ENCODE assay signal across 1 cellular context in the genomic region with DNA sequence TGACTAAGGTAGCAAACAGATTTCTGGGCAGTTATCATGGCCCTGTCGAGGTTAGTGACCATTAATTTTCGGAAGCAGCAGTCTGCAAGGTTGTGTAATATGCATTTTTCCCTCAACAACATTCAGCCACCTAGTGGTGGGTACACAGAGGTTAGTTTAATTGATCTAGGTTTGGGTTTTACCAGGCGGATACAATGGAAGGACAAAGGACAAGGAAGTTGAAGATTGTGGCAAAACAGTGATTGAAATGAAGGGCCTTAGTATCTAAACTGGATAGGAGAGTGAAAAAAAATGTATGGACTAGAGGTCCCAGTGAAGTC.
TF ChIP-seq lines count a peak whose summit lies in the region.

No MANE protein-coding gene starts in this region.

TF ChIP-seq in liver, 16 proteins besides CTCF, POLR2A, EP300 and RAD21 (continued from another document):
- TF ChIP-seq, protein P1, sequence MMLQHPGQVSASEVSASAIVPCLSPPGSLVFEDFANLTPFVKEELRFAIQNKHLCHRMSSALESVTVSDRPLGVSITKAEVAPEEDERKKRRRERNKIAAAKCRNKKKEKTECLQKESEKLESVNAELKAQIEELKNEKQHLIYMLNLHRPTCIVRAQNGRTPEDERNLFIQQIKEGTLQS (IDR thresholded peaks at IDR 0.05), result no peak
- TF ChIP-seq, protein P2, sequence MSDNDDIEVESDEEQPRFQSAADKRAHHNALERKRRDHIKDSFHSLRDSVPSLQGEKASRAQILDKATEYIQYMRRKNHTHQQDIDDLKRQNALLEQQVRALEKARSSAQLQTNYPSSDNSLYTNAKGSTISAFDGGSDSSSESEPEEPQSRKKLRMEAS (IDR thresholded peaks at IDR 0.05), result peak; percentile 73
- TF ChIP-seq SP1 (IDR thresholded peaks at IDR 0.05) (peak; percentile 78), RXRA (IDR thresholded peaks at IDR 0.05) (peak; percentile 82 to 86), HNF4G (IDR thresholded peaks at IDR 0.05) (peak; percentile 34), JUND (IDR thresholded peaks at IDR 0.05) (peak in 1 of 2 donors; percentile 21), FOXA1 (IDR thresholded peaks at IDR 0.05) (peak; percentile 25)
